In the genomic region with DNA sequence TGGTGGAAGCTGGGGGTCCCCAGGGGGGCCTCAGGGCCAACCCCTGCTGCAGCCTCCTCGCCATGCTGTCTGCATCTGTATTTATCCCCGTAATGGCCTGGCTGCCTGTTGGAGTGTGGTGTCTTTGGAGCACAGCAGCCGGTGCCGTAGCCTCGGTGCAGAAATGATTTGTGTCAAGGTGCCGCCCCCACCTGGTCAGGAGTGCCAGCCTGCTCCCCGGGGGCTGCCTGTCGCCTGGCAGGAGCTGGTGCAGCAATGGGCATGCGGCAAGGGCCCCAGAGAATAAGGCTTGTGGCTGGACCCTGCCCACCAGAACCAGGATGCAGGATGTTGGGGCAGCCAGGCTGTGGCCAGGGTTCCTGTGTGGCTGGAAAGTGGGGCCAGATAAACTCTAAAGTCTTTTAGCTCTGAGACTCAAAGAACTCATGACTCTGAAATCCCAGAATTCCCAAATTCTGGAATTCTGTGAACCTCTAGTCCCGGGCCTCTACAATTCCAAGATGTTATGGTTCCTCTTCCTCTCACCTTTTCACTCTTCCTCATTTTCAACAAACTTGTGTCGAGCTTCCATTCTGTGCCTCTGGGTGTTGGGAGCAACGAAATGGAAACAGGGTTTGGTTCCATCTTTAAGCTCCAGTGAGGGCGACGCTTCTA, we compare ENCODE assay signal across 23 cellular contexts. TPM values are rescaled to one million over a fixed set of nuclear protein-coding genes. Genes with fewer than 3 reads are reported as not detected.
A peak's percentile ranks its signal among the peaks of the same experiment; 100 is the strongest.
DNase-seq lines count a peak whose midpoint lies in the region; ATAC-seq, FAIRE-seq and TF ChIP-seq lines count a peak whose summit lies in the region.
"Had no signal": no experiment of that assay in that cellular context is flagged by ENCODE, and none has a peak within 500 bp of the region (broad histone marks: within the 10 kb centered on the region; RNA-seq: fewer than 3 reads in every experiment).

No MANE protein-coding gene starts in this region.

- no peak for TF ChIP-seq EP300 in Ishikawa (IDR thresholded peaks at IDR 0.05; ENCODE audit: borderline replicate concordance)

- ATAC-seq in GM21529 (IDR thresholded peaks at IDR 0.05; ENCODE audit: unreplicated experiment) = no peak
- no peak for ATAC-seq in CD4-positive, alpha-beta T cell (ENCODE audit: poor library complexity)
- ATAC-seq: activated T-helper 17 cell treated with anti-CD3 and anti-CD28 coated beads, Interleukin-2, amount 50 U/mL, for 72 hours; T-cell had no signal

- H3K4me1 Mint-ChIP-seq in CD4-positive, alpha-beta T cell (ENCODE audit: low read depth) = peaks cover 12% of the 10 kb centered on the region

- no peak overlapping the region for H3K4me3 ChIP-seq in dorsolateral prefrontal cortex
- no peak overlapping the region for H3K4me3 ChIP-seq in osteoblast (ENCODE audit: insufficient read depth, low read length)
- H3K4me3 ChIP-seq: left ventricle myocardium inferior, tibial artery had no signal

- no peak for FAIRE-seq in GM12891 (lab: Jason Lieb, UNC)
- FAIRE-seq: A204.1 had no signal

- no peak for TF ChIP-seq POLR2A in GM12891 (IDR thresholded peaks at IDR 0.05; ENCODE audit: low read depth, low read length)

- H3K27ac Mint-ChIP-seq in CD4-positive, alpha-beta T cell = no peak overlapping the region
- H3K27ac Mint-ChIP-seq: activated CD8-positive, alpha-beta T cell treated with anti-CD3 and anti-CD28 coated beads for 36 hours; activated T-helper 17 cell treated with anti-CD3 and anti-CD28 coated beads, Interleukin-2, amount 50 U/mL, for 72 hours; T-cell had no signal

- no peaks in the 10 kb centered on the region for H3K9me3 ChIP-seq in osteoblast (ENCODE audit: low read depth, low read length)
- no peaks in the 10 kb centered on the region for H3K9me3 ChIP-seq in CD4-positive, alpha-beta T cell (ENCODE audit: control insufficient read depth, low read length)
- H3K9me3 ChIP-seq: left ventricle myocardium inferior, tibial artery had no signal

- peaks cover 7% of the 10 kb centered on the region for H4K20me1 ChIP-seq in osteoblast (ENCODE audit: insufficient read depth, low read length)

- peaks cover 9% of the 10 kb centered on the region for H3K79me2 ChIP-seq in osteoblast (ENCODE audit: insufficient read depth, low read length)

- H2AFZ ChIP-seq in osteoblast (ENCODE audit: low read length) = no peak overlapping the region

- CTCF ChIA-PET in CD4-positive, alpha-beta T cell (lab: Charles Lee) = interaction anchor here (1.0 kb wide), 1 partner anchor 14 kb away, joined by 4 read pairs; no protein-coding TSS in a partner anchor

- POLR2A ChIA-PET in CD4-positive, alpha-beta T cell (lab: Charles Lee) = interaction anchor here (1.1 kb wide), 1 partner anchor 87 kb away, joined by 4 read pairs; the partner anchor contains the start of gene PSME3IP1

- H3K27me3 Mint-ChIP-seq in CD4-positive, alpha-beta T cell = no peaks in the 10 kb centered on the region
- H3K27me3 Mint-ChIP-seq: activated T-helper 17 cell treated with anti-CD3 and anti-CD28 coated beads, Interleukin-2, amount 50 U/mL, for 72 hours had no signal

- H3K36me3 Mint-ChIP-seq in CD4-positive, alpha-beta T cell (ENCODE audit: low read depth) = no peaks in the 10 kb centered on the region
- H3K36me3 Mint-ChIP-seq: T-cell had no signal

- peak; percentile 38 for DNase-seq in NCI-H1436 (lab: John Stamatoyannopoulos, UW)
- no peak for DNase-seq in NCI-H1436 treated with DMSO at 0.1 percent for 48 hours (lab: John Stamatoyannopoulos, UW)
- DNase-seq in dorsolateral prefrontal cortex = no peak
- DNase-seq in osteoblast (ENCODE audit: insufficient read length, low spot score, missing footprints) = peak; percentile 74
- no peak for DNase-seq in CD4-positive, alpha-beta T cell
- no peak for DNase-seq in GM12891 (ENCODE audit: insufficient read length, low spot score)
- DNase-seq: activated CD8-positive, alpha-beta T cell treated with anti-CD3 and anti-CD28 coated beads for 36 hours; activated naive CD4-positive, alpha-beta T cell treated with anti-CD3 and anti-CD28 coated beads, Interleukin-2, amount 50 U/mL, for 16 hours; AML-193; amniotic stem cell; DMS53; hypothalamus; left ventricle myocardium inferior; NCI-H1694 treated with DMSO at 0.1 percent for 48 hours; NCI-H526 treated with DMSO at 0.1 percent for 48 hours; occipital lobe; stimulated activated naive CD4-positive, alpha-beta T cell; T-cell; tibial artery had no signal

- intact Hi-C loops in dorsolateral prefrontal cortex (cut with DNase I) = loop anchor here in 1 of 2 donors (10.0 kb wide), 1 partner anchor 46 kb away; no protein-coding TSS in a partner anchor
- intact Hi-C loops in CD4-positive, alpha-beta T cell (cut with DNase I, micrococcal nuclease) = no loop called here

- no peak overlapping the region for H3K4me2 ChIP-seq in osteoblast (ENCODE audit: insufficient read depth, low read length)

- peaks cover 12% of the 10 kb centered on the region for H3K4me1 ChIP-seq in osteoblast (ENCODE audit: insufficient read depth, low read length)

- no peaks in the 10 kb centered on the region for H3K9me3 Mint-ChIP-seq in CD4-positive, alpha-beta T cell
- H3K9me3 Mint-ChIP-seq: activated CD8-positive, alpha-beta T cell treated with anti-CD3 and anti-CD28 coated beads for 36 hours; activated T-helper 17 cell treated with anti-CD3 and anti-CD28 coated beads, Interleukin-2, amount 50 U/mL, for 72 hours; T-cell had no signal

- TF ChIP-seq CTCF in dorsolateral prefrontal cortex (IDR thresholded peaks at IDR 0.05 in 54 of 56, conservative IDR thresholded peaks at IDR 0.05 in 2 of 56; ENCODE audit: low read depth in 1 of 56, partially characterized antibody in 56 of 56) = no peak
- no peak for TF ChIP-seq CTCF in osteoblast (IDR thresholded peaks at IDR 0.05; ENCODE audit: extremely low read depth, low read depth, low read length)
- TF ChIP-seq CTCF in CD4-positive, alpha-beta T cell (IDR thresholded peaks at IDR 0.05) = no peak

- H3K27me3 ChIP-seq in dorsolateral prefrontal cortex (no peaks in the 10 kb centered on the region), osteoblast (ENCODE audit: insufficient read depth, low read length) (no peaks in the 10 kb centered on the region)
- H3K27me3 ChIP-seq in CD4-positive, alpha-beta T cell (ENCODE audit: control insufficient read depth, insufficient read depth, low read length) = no peaks in the 10 kb centered on the region
- H3K27me3 ChIP-seq: tibial artery had no signal

- TF ChIP-seq RAD21 in Ishikawa (IDR thresholded peaks at IDR 0.05; ENCODE audit: low read depth) = peak; percentile 21; the same call in 1 of the 2 replicates

- no peaks in the 10 kb centered on the region for H3K36me3 ChIP-seq in osteoblast (ENCODE audit: insufficient read depth, low read length)
- H3K36me3 ChIP-seq: left ventricle myocardium inferior, tibial artery had no signal

- no peak overlapping the region for H3K4me3 Mint-ChIP-seq in CD4-positive, alpha-beta T cell
- H3K4me3 Mint-ChIP-seq: activated CD8-positive, alpha-beta T cell treated with anti-CD3 and anti-CD28 coated beads for 36 hours; activated T-helper 17 cell treated with anti-CD3 and anti-CD28 coated beads, Interleukin-2, amount 50 U/mL, for 72 hours; T-cell had no signal

- peak overlapping the region in 41 of 59 donors; percentile 1 to 100 (median 52) for H3K27ac ChIP-seq in dorsolateral prefrontal cortex
- no peak overlapping the region for H3K27ac ChIP-seq in osteoblast (ENCODE audit: low read depth, low read length)
- H3K27ac ChIP-seq in CD4-positive, alpha-beta T cell (ENCODE audit: low read depth, low read length) = no peak overlapping the region
- H3K27ac ChIP-seq: left ventricle myocardium inferior, tibial artery had no signal

TF ChIP-seq in Ishikawa, 13 proteins besides CTCF, POLR2A, EP300 and RAD21 (continues in another document):
- TF ChIP-seq, protein P1, sequence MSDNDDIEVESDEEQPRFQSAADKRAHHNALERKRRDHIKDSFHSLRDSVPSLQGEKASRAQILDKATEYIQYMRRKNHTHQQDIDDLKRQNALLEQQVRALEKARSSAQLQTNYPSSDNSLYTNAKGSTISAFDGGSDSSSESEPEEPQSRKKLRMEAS (IDR thresholded peaks at IDR 0.05) = no peak
- TF ChIP-seq CREB1 (IDR thresholded peaks at IDR 0.05; ENCODE audit: low read depth) = no peak

TF ChIP-seq in GM12891, 5 proteins besides CTCF, POLR2A, EP300 and RAD21:
- no peak for TF ChIP-seq TAF1 (IDR thresholded peaks at IDR 0.05; ENCODE audit: low read depth, low read length)
- TF ChIP-seq PAX5 (IDR thresholded peaks at IDR 0.05; ENCODE audit: insufficient read depth, low read length, severe bottlenecking) = no peak
- TF ChIP-seq SPI1 (IDR thresholded peaks at IDR 0.05; ENCODE audit: low read depth, low read length) = no peak
- TF ChIP-seq POLR2AphosphoS5 (IDR thresholded peaks at IDR 0.05; ENCODE audit: low read depth, low read length) = no peak
- no peak for TF ChIP-seq POU2F2 (IDR thresholded peaks at IDR 0.05; ENCODE audit: low read depth, low read length)

RNA-seq across cellular contexts. Expression of gene CPNE2, which starts 5.9 kb away (rescaled TPM):
- total RNA-seq in dorsolateral prefrontal cortex (100 to 1,000 TPM in 2 of 120 experiments, 10 to 100 TPM in 118; 18.1 to 151 (median 44.9) TPM), osteoblast (11.6 and 15.3 TPM in 2 replicates)
- total RNA-seq in CD4-positive, alpha-beta T cell = 1 to 10 TPM; 2.2 to 3.5 TPM
- polyA plus RNA-seq in GM12891 (2012; ENCODE audit: low read depth, missing spikeins) = 13.0 TPM

Comparison
In these comparisons a context has a peak if more than half of its experiments do, and no peak if none do; other contexts are left out.
1. DNase-seq: peak in NCI-H1436 (single experiment) and osteoblast (single experiment); none in NCI-H1436 treated with DMSO at 0.1 percent for 48 hours (single experiment), dorsolateral prefrontal cortex (0 of 10), CD4-positive, alpha-beta T cell (0 of 10) and GM12891 (single experiment).
2. H3K27ac ChIP-seq: peak in dorsolateral prefrontal cortex (41 of 59); none in osteoblast (single experiment) and CD4-positive, alpha-beta T cell (single experiment).